In the genomic region with DNA sequence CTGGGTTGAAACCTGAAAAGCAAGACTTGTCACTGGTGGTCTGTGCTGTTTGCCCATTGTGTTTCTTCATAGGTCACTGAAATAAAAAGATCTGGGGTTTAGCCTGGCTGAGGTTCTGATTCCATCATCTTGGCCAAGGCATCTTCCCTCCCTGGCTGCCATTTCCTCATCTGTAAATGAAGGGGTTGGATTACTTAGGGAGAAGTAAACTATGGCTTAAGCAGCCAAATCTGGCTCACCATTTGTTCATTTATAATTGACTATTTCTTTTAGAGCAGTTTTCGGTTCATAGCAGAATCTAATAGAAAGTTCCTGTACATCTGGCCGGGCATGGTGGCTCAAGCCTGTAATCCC, we compare ENCODE assay signal across 20 cellular contexts.
"Had no signal": no experiment of that assay in that cellular context is flagged by ENCODE, and none has a peak within 500 bp of the region (broad histone marks: within the 10 kb centered on the region; RNA-seq: fewer than 3 reads in every experiment).

No MANE protein-coding gene starts in this region.

- ATAC-seq: activated CD4-positive, CD25-positive, alpha-beta regulatory T cell treated with anti-CD3 and anti-CD28 coated beads, Interleukin-2, amount 50 U/mL, for 24 hours; activated CD8-positive, alpha-beta T cell treated with anti-CD3 and anti-CD28 coated beads, Interleukin-2, amount 10 ng/mL, durations not matched to agents 7 days and 5 days; body of pancreas had no signal

- DNase-seq: activated CD4-positive, alpha-beta T cell treated with anti-CD3 and anti-CD28 coated beads for 4 hours; activated CD8-positive, alpha-beta memory T cell treated with anti-CD3 and anti-CD28 coated beads, Interleukin-2, amount 50 U/mL, for 48 hours; activated CD8-positive, alpha-beta T cell treated with anti-CD3 and anti-CD28 coated beads, Interleukin-2, amount 10 ng/mL, durations not matched to agents 7 days and 5 days; activated effector memory CD4-positive, alpha-beta T cell treated with Interleukin-2 at 50 U/mL for 16 hours; activated naive CD4-positive, alpha-beta T cell; activated T-cell treated with anti-CD3 and anti-CD28 coated beads, Interleukin-2, amount 50 U/mL, for 1 hour; body of pancreas; Karpas-422; NCI-H1105 treated with DMSO at 0.1 percent for 48 hours; NCI-H1436 treated with DMSO at 0.1 percent for 48 hours; NCI-H187; NCI-H2081; Peyer's patch; Right ventricle myocardium superior; SJCRH30; SW 1271 had no signal

- H3K27ac ChIP-seq: ascending aorta, body of pancreas, Peyer's patch, RWPE1, SJCRH30 had no signal

- H3K9ac ChIP-seq: SK-N-SH had no signal

- H3K9me3 ChIP-seq: ascending aorta, body of pancreas, Peyer's patch, SJCRH30, SK-N-SH had no signal

- H3K4me2 ChIP-seq: SK-N-SH had no signal

- H3K4me3 ChIP-seq: ascending aorta, body of pancreas, Peyer's patch, SJCRH30 had no signal

- H3K4me1 ChIP-seq: ascending aorta, body of pancreas, Peyer's patch had no signal

- H3K36me3 ChIP-seq: SJCRH30 had no signal

- H3K27me3 ChIP-seq: ascending aorta, body of pancreas, Peyer's patch, SJCRH30 had no signal
